25 cellular contexts compared by ENCODE assay signal in the genomic region with DNA sequence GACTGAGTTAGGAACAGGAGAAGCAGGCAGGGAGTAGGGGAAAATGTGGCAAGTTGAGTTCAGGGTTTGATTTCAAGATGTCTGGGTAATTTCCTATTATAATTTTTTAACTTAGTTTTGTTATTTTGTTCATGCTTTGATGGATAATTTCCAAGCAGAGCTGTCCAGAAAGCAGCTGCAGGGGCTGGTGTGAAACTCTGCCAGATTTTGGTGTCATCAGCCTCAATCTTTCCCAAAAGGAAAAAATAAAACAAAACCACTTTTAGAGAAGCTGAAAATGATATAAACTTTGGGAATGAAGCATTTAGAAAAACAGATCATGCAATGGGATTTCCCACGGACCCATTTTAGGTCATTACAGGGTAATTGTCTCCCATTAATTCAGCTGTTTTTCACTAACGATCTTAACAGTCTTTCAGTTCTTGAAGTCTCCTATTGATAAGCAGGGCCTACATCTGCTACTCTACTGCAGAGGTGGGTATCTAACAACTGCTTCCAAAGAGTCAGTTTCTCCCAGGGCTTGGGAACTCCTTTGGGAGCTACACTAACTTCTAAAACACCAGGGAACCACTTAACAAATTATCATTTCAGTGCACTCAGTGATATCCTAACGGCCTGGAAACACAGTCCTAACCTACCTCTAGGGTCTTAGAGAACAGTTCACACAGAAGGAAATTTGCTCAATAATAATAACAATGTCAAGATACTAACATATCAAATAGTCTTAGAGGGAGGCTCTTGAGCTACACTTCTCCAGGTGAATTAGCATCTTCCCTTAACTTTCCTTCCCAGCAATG. TPM values are rescaled to one million over a fixed set of nuclear protein-coding genes. Genes with fewer than 3 reads are reported as not detected.
A peak's percentile ranks its signal among the peaks of the same experiment; 100 is the strongest.
DNase-seq lines count a peak whose midpoint lies in the region; ATAC-seq, FAIRE-seq and TF ChIP-seq lines count a peak whose summit lies in the region.
"Had no signal": no experiment of that assay in that cellular context is flagged by ENCODE, and none has a peak within 500 bp of the region (broad histone marks: within the 10 kb centered on the region; RNA-seq: fewer than 3 reads in every experiment).

No MANE protein-coding gene starts in this region.

- CTCF ChIA-PET in H1 (lab: Charles Lee; ENCODE audit: partially characterized antibody) (interaction anchor here (0.6 to 3.3 kb wide), 6 partner anchors 8 to 183 kb away, joined by 3 to 12 read pairs (median 4); no protein-coding TSS in a partner anchor), T-cell (lab: Charles Lee) (no interaction called here)

- H2BK15ac ChIP-seq in H1 (ENCODE audit: low read length) = no peak overlapping the region

- TF ChIP-seq EP300 in H1 (IDR thresholded peaks at IDR 0.05; ENCODE audit: borderline replicate concordance in 1 of 2, low read depth in 2 of 2, low read length in 2 of 2) = peak in 1 of 2 experiments; percentile 89; a peak in 1 of 3 replicates

- H2BK120ac ChIP-seq in H1 (replicated peaks; ENCODE audit: low read depth, low read length) = no peak overlapping the region

- H4K20me1 ChIP-seq in H1 (replicated peaks in 1 of 2; ENCODE audit: control insufficient read depth in 1 of 2, insufficient read depth in 2 of 2, low read length in 2 of 2) = peaks cover 3 to 5% of the 10 kb centered on the region in 2 experiments

- no peak for ATAC-seq in T-cell (replicated peaks in 1 of 4)
- ATAC-seq: HCT116, mucosa of descending colon, psoas muscle had no signal

- no peaks in the 10 kb centered on the region for H3K79me2 ChIP-seq in H1 (ENCODE audit: control insufficient read depth in 1 of 2, insufficient read depth in 2 of 2, low read length in 2 of 2)

- 0 out of 2 replicates have a peak, but pooled peaks cover 1% of the 10 kb centered on the region for H3K36me3 ChIP-seq in H7 (replicated peaks; ENCODE audit: control insufficient read depth, insufficient read depth, low read length)
- H3K36me3 ChIP-seq in H1 (ENCODE audit: control insufficient read depth in 2 of 4, insufficient read depth in 4 of 4, low read length in 3 of 4) = peaks cover 0 to 35% (median 4%) of the 10 kb centered on the region in 4 experiments; a peak in 4 of 8 replicates
- H3K36me3 ChIP-seq in rectal smooth muscle tissue (ENCODE audit: control insufficient read depth, insufficient read depth, low read length) = peaks cover 23% of the 10 kb centered on the region

- H3K9me3 Mint-ChIP-seq in T-cell = peaks cover 11 to 31% (median 26%) of the 10 kb centered on the region in 3 donors

- POLR2A ChIA-PET in H1 (lab: Charles Lee; ENCODE audit: partially characterized antibody) = interaction anchor here (1.0 to 2.7 kb wide), 5 partner anchors 11 to 337 kb away, joined by 3 to 17 read pairs (median 11); a partner anchor contains a TSS
- POLR2A ChIA-PET in T-cell (lab: Charles Lee) = interaction anchor here in 1 of 2 donors (0.7 kb wide), 1 partner anchor 242 kb away, joined by 3 read pairs; no protein-coding TSS in a partner anchor

- no peak overlapping the region for H2AK5ac ChIP-seq in H1 (ENCODE audit: low read depth, low read length)

- H3K4me1 ChIP-seq in H1 (replicated peaks in 1 of 4; ENCODE audit: control insufficient read depth in 3 of 4, insufficient read depth in 4 of 4, low read length in 3 of 4) = no peaks in the 10 kb centered on the region
- no peaks in the 10 kb centered on the region for H3K4me1 ChIP-seq in rectal smooth muscle tissue (ENCODE audit: control insufficient read depth, insufficient read depth, low read length)
- H3K4me1 ChIP-seq: psoas muscle had no signal

- H3K27ac Mint-ChIP-seq in T-cell = no peak overlapping the region
- H3K27ac Mint-ChIP-seq: activated T-cell treated with anti-CD3 and anti-CD28 coated beads, Interleukin-2, amount 50 U/mL, for 24 hours; nephron progenitor cell; T-helper 1 cell treated with Interleukin-12 subunit alpha and Interleukin-12 subunit beta and Interleukin-4 antibody, amounts not matched to agents 30 μg/mL and 1 μg/mL, for 36 hours had no signal

- no peak overlapping the region for H4K8ac ChIP-seq in H1 (ENCODE audit: extremely low read depth, insufficient read depth, low read length)

- no peaks in the 10 kb centered on the region; the same call in 1 of the 2 replicates for H3K23me2 ChIP-seq in H1 (ENCODE audit: low read depth, low read length)

- no peak overlapping the region for H2BK20ac ChIP-seq in H1 (ENCODE audit: low read length)

- H2AFZ ChIP-seq in H1 (ENCODE audit: low read length) = no peak overlapping the region

- 18% methylated on average over 3 of the region's 3 CpGs; no CpG with 5 or more reads in 1 of the 2 experiments for WGBS in H1 (ENCODE audit: extremely low coverage in 1 of 2, insufficient coverage in 1 of 2, insufficient read length in 1 of 2, insufficient replicate concordance in 2 of 2, low coverage in 1 of 2, low lambda C conversion rate in 2 of 2, missing lambda C conversion rate in 1 of 2), 2 experiments

- H3K27ac ChIP-seq in H1 (ENCODE audit: low read depth, low read length) = no peak overlapping the region
- H3K27ac ChIP-seq in rectal smooth muscle tissue (ENCODE audit: low read depth, low read length) = peak overlapping the region; percentile 64
- H3K27ac ChIP-seq: brain microvascular endothelial cell, psoas muscle had no signal

- no peak overlapping the region for H4K5ac ChIP-seq in H1 (ENCODE audit: insufficient read length, low read depth, low read length)

- TF ChIP-seq CTCF in H1 (IDR thresholded peaks at IDR 0.05; ENCODE audit: control extremely low read depth in 1 of 3, insufficient read depth in 1 of 3, low read depth in 1 of 3, low read length in 3 of 3) = no peak

- no peak overlapping the region for H3K4me3 Mint-ChIP-seq in T-cell
- H3K4me3 Mint-ChIP-seq: activated T-cell treated with anti-CD3 and anti-CD28 coated beads, Interleukin-2, amount 50 U/mL, for 24 hours; nephron progenitor cell; T-helper 1 cell treated with Interleukin-12 subunit alpha and Interleukin-12 subunit beta and Interleukin-4 antibody, amounts not matched to agents 30 μg/mL and 1 μg/mL, for 36 hours had no signal

- H3K27me3 ChIP-seq in H7 (ENCODE audit: control insufficient read depth, insufficient read depth, low read length) (peaks cover 95% of the 10 kb centered on the region), H1 (replicated peaks in 1 of 4; ENCODE audit: control insufficient read depth in 3 of 4, extremely low read depth in 1 of 4, insufficient read depth in 3 of 4, low read length in 3 of 4) (peaks cover 79 to 99% (median 93%) of the 10 kb centered on the region in 4 experiments), rectal smooth muscle tissue (ENCODE audit: control insufficient read depth, insufficient read depth, low read length) (no peaks in the 10 kb centered on the region)
- H3K27me3 ChIP-seq: brain microvascular endothelial cell had no signal

- no peak overlapping the region for H4K91ac ChIP-seq in H1 (replicated peaks; ENCODE audit: insufficient read length, low read length)

- H3K14ac ChIP-seq in H1 (ENCODE audit: insufficient read length) = no peak overlapping the region

- no peak overlapping the region for H3K56ac ChIP-seq in H1 (replicated peaks; ENCODE audit: insufficient read length, low read depth, low read length)

- H3K79me1 ChIP-seq in H1 (ENCODE audit: low read depth, low read length) = no peaks in the 10 kb centered on the region

- H3K4me2 ChIP-seq in H1 (ENCODE audit: insufficient read depth in 1 of 2, low read depth in 2 of 2, low read length in 2 of 2) = no peak overlapping the region
- H3K4me2 ChIP-seq: smooth muscle cell had no signal

- H3K9me3 ChIP-seq in H1 (ENCODE audit: insufficient read depth in 2 of 2, low read depth in 1 of 2, low read length in 1 of 2) = peaks cover 33 to 36% of the 10 kb centered on the region in 2 experiments

- no peak overlapping the region for H2BK5ac ChIP-seq in H1 (ENCODE audit: low read depth, low read length)

- H2BK12ac ChIP-seq in H1 (ENCODE audit: low read depth, low read length) = no peak overlapping the region

- H3K4me3 ChIP-seq in H7 (ENCODE audit: insufficient read depth, low read depth, low read length) (no peak overlapping the region), H1 (ENCODE audit: extremely low read depth in 1 of 4, insufficient read depth in 2 of 4, low read depth in 3 of 4, low read length in 4 of 4) (no peak overlapping the region), rectal smooth muscle tissue (ENCODE audit: low read length) (no peak overlapping the region)
- H3K4me3 ChIP-seq: coronary artery, mucosa of descending colon, psoas muscle, smooth muscle cell had no signal

- H3K4ac ChIP-seq in H1 (replicated peaks; ENCODE audit: insufficient read length, low read depth, low read length) = no peak overlapping the region

- FAIRE-seq in H1 (lab: Jason Lieb, UNC) = peak; percentile 89
- no peak for FAIRE-seq in frontal cortex (lab: Jason Lieb, UNC)

- H3K27me3 Mint-ChIP-seq in T-cell = no peaks in the 10 kb centered on the region
- H3K27me3 Mint-ChIP-seq: activated T-cell treated with anti-CD3 and anti-CD28 coated beads, Interleukin-2, amount 50 U/mL, for 24 hours had no signal

- no peak overlapping the region for H3K9ac ChIP-seq in H1 (replicated peaks in 1 of 4; ENCODE audit: extremely low read depth in 1 of 4, low read depth in 3 of 4, low read length in 3 of 4)
- H3K9ac ChIP-seq in rectal smooth muscle tissue (ENCODE audit: low read length) = no peak overlapping the region

- H3K18ac ChIP-seq in H1 (ENCODE audit: extremely low read depth, low read length) = no peak overlapping the region

- H3K23ac ChIP-seq in H1 (ENCODE audit: insufficient read length) = no peak overlapping the region

- H3K36me3 Mint-ChIP-seq in T-cell = peaks cover 43% of the 10 kb centered on the region

- 0 out of 4 replicates have a peak, but pooled peaks of 1 of the 2 experiments have one; percentile 0 for TF ChIP-seq RAD21 in H1 (IDR thresholded peaks at IDR 0.05 in 1 of 2, conservative IDR thresholded peaks at IDR 0.05 in 1 of 2; ENCODE audit: low read depth in 2 of 2, low read length in 2 of 2)

- DNase-seq in H7 (peak; percentile 57), H1 (ENCODE audit: low read depth in 1 of 2, low spot score in 2 of 2) (peak in 1 of 2 experiments; percentile 54), iPS DF 4.7 (ENCODE audit: extremely low read depth, low spot score) (peak; percentile 82), frontal cortex (ENCODE audit: low spot score in 2 of 2) (no peak), T-cell (no peak), A172 (ENCODE audit: low spot score) (no peak), NCI-H2196 (lab: John Stamatoyannopoulos, UW; ENCODE audit: unreplicated experiment) (no peak)
- DNase-seq: ACHN; activated gamma-delta T cell treated with Interleukin-2 at 50 U/mL for 16 hours; activated T-cell treated with anti-CD3 and anti-CD28 coated beads, Interleukin-2, amount 50 U/mL, for 24 hours; brain microvascular endothelial cell; GF-D8; glutamatergic neuron; Karpas-422; NCI-H187 treated with DMSO at 0.1 percent for 48 hours; NCI-H2227 treated with DMSO at 0.1 percent for 48 hours; nephron progenitor cell; psoas muscle; stimulated activated CD4-positive, alpha-beta T cell treated with anti-CD3 and anti-CD28 coated beads, Interleukin-2, amount 100 ng/mL, for 24 hours had no signal

- H3K4me1 Mint-ChIP-seq in T-cell = peaks cover 0 to 4% (median 4%) of the 10 kb centered on the region in 3 donors
- H3K4me1 Mint-ChIP-seq: nephron progenitor cell had no signal

- no peak for TF ChIP-seq POLR2A in H1 (IDR thresholded peaks at IDR 0.05; ENCODE audit: control extremely low read depth in 1 of 2, low read depth in 2 of 2, low read length in 2 of 2)

RNA-seq across cellular contexts. Expression of a gene that starts 12.3 kb away (rescaled TPM):
- total RNA-seq in H7 (2014; rRNA removed; shearing (Covaris generic)) = 1.6 and 3.2 TPM in 2 replicates
- total RNA-seq in H1 (2021; fragmentation: NEBNext Ultra II Directional; extraction: Animal tissue kit (Norgen Biotek cat#: 25700)) = 1.6 and 1.8 TPM in 2 replicates
- polyA plus RNA-seq in H1 (2011; rRNA removed) = 0.31 and 0.65 TPM in 2 replicates
- 0.58 TPM for polyA plus RNA-seq in H1 (2011; cell fraction: cytosol; rRNA removed)
- 0.41 TPM for polyA plus RNA-seq in H1 (2011; cell fraction: nucleus; rRNA removed)
- 0.86 to 1.2 TPM (median 0.91 TPM) in 4 replicates for polyA plus RNA-seq in H1 (2012, experiment 1 of 2)
- 0.07 TPM for polyA plus RNA-seq in H1 (2012, experiment 2 of 2)
- polyA plus RNA-seq in H1 (2013, experiment 1 of 2) = 0.81 TPM
- 0.75 TPM for polyA plus RNA-seq in H1 (2013, experiment 2 of 2)
- 1.5 and 2.6 TPM in 2 replicates for polyA minus RNA-seq in H1 (2011; rRNA and poly(A)+ RNA removed)
- polyA minus RNA-seq in H1 (2011; cell fraction: cytosol; rRNA and poly(A)+ RNA removed) = 0.73 TPM
- 1.4 TPM for polyA minus RNA-seq in H1 (2011; cell fraction: nucleus; rRNA and poly(A)+ RNA removed)
- 111 TPM for total RNA-seq in frontal cortex
- total RNA-seq in T-cell = 1 to 10 TPM; 4.6 to 9.8 (median 9.3) TPM
- 7.5 and 8.2 TPM in 2 replicates for total RNA-seq in A172 (2014; rRNA removed; shearing (Covaris generic))

RNA-seq across cellular contexts. Expression of a gene that starts 13.2 kb away (rescaled TPM):
- 124 and 148 TPM in 2 replicates for total RNA-seq in H7 (2014; rRNA removed; shearing (Covaris generic))
- 203 and 214 TPM in 2 replicates for total RNA-seq in H1 (2021; fragmentation: NEBNext Ultra II Directional; extraction: Animal tissue kit (Norgen Biotek cat#: 25700))
- 76.8 and 110 TPM in 2 replicates for polyA plus RNA-seq in H1 (2011; rRNA removed)
- polyA plus RNA-seq in H1 (2011; cell fraction: cytosol; rRNA removed) = 157 TPM
- polyA plus RNA-seq in H1 (2011; cell fraction: nucleus; rRNA removed) = 30.5 TPM
- polyA plus RNA-seq in H1 (2012, experiment 1 of 2) = 159 to 195 TPM (median 176 TPM) in 4 replicates
- polyA plus RNA-seq in H1 (2012, experiment 2 of 2) = 19.5 TPM
- polyA plus RNA-seq in H1 (2013, experiment 1 of 2) = 105 TPM
- polyA plus RNA-seq in H1 (2013, experiment 2 of 2) = 107 TPM
- 106 and 111 TPM in 2 replicates for polyA minus RNA-seq in H1 (2011; rRNA and poly(A)+ RNA removed)
- 67.5 TPM for polyA minus RNA-seq in H1 (2011; cell fraction: cytosol; rRNA and poly(A)+ RNA removed)
- 50.2 TPM for polyA minus RNA-seq in H1 (2011; cell fraction: nucleus; rRNA and poly(A)+ RNA removed)
- total RNA-seq in frontal cortex (159 TPM), T-cell (100 to 1,000 TPM in 4 of 5 donors, 10 to 100 TPM in 1; 98.2 to 122 (median 109) TPM)
- 139 and 162 TPM in 2 replicates for total RNA-seq in A172 (2014; rRNA removed; shearing (Covaris generic))

Comparison
In these comparisons a context has a peak if more than half of its experiments do, and no peak if none do; other contexts are left out.
1. DNase-seq: peak in H7 (single experiment) and iPS DF 4.7 (single experiment); none in frontal cortex (0 of 2), T-cell (0 of 34), A172 (single experiment) and NCI-H2196 (single experiment).
2. RNA of a gene that starts 12.3 kb away (total RNA-seq): 111 TPM in frontal cortex (single experiment); 4.6 to 9.8 TPM in T-cell, 7.5 to 8.2 TPM in A172, 1.6 to 3.2 TPM in H7 and 1.6 to 1.8 TPM in H1; every median in the first group is over 10 times any median in the second.